Comparison of ENCODE assay signal across 21 cellular contexts in genomic region chrX:41178201-41178600, GRCh38.
DNase-seq lines count a peak whose midpoint lies in the region; ATAC-seq, FAIRE-seq and TF ChIP-seq lines count a peak whose summit lies in the region.
"Had no signal": no experiment of that assay in that cellular context is flagged by ENCODE, and none has a peak within 500 bp of the region (broad histone marks: within the 10 kb centered on the region; RNA-seq: fewer than 3 reads in every experiment).

No MANE protein-coding gene starts in this region.

- H3K4me1 ChIP-seq in MM.1S (ENCODE audit: low read length): peaks cover 14% of the 10 kb centered on the region
- H3K4me1 ChIP-seq: SJCRH30, testis had no signal

- no peaks in the 10 kb centered on the region for H3K9me3 ChIP-seq in MM.1S (replicated peaks; ENCODE audit: insufficient read depth, low read length)
- H3K9me3 ChIP-seq: left ventricle myocardium inferior, sigmoid colon, SJCRH30, testis had no signal

- no peak overlapping the region for H2AFZ ChIP-seq in MM.1S (ENCODE audit: low read length)

- no peaks in the 10 kb centered on the region for H3K27me3 Mint-ChIP-seq in activated CD8-positive, alpha-beta T cell treated with anti-CD3 and anti-CD28 coated beads for 36 hours
- no peaks in the 10 kb centered on the region for H3K27me3 Mint-ChIP-seq in activated CD8-positive, alpha-beta T cell treated with anti-CD3 and anti-CD28 coated beads, Interleukin-2, amount 10 ng/mL, durations not matched to agents 7 days and 5 days (ENCODE audit: low read depth)
- H3K27me3 Mint-ChIP-seq: activated CD4-positive, alpha-beta T cell treated with anti-CD3 and anti-CD28 coated beads, Interleukin-2, amount 10 ng/mL, durations not matched to agents 24 days and 14 days had no signal

- no peak overlapping the region for H3K27ac ChIP-seq in MM.1S (ENCODE audit: low read length)
- H3K27ac ChIP-seq: left ventricle myocardium inferior, sigmoid colon, SJCRH30, testis had no signal

- peak; percentile 82 for FAIRE-seq in GM18507 (lab: Jason Lieb, UNC)
- FAIRE-seq: endometrium had no signal

- H3K4me1 Mint-ChIP-seq in activated CD8-positive, alpha-beta T cell treated with anti-CD3 and anti-CD28 coated beads for 36 hours (ENCODE audit: low read depth): peaks cover 36% of the 10 kb centered on the region
- H3K4me1 Mint-ChIP-seq in activated CD8-positive, alpha-beta T cell treated with anti-CD3 and anti-CD28 coated beads, Interleukin-2, amount 10 ng/mL, durations not matched to agents 7 days and 5 days (ENCODE audit: low read depth): peaks cover 34% of the 10 kb centered on the region

- no peak overlapping the region for H3K27ac Mint-ChIP-seq in activated CD8-positive, alpha-beta T cell treated with anti-CD3 and anti-CD28 coated beads for 36 hours
- no peak overlapping the region for H3K27ac Mint-ChIP-seq in activated CD8-positive, alpha-beta T cell treated with anti-CD3 and anti-CD28 coated beads, Interleukin-2, amount 10 ng/mL, durations not matched to agents 7 days and 5 days
- H3K27ac Mint-ChIP-seq: activated CD4-positive, alpha-beta T cell treated with anti-CD3 and anti-CD28 coated beads, Interleukin-2, amount 10 ng/mL, durations not matched to agents 24 days and 14 days; activated T-helper 1 cell treated with anti-CD3 and anti-CD28 coated beads, Interleukin-12 subunit alpha, Interleukin-12 subunit beta, Interleukin-2, Interleukin-4 antibody, amounts not matched to agents 30 ng/mL and 10 ng/mL and 1 ng/mL, durations not matched to agents 14 hours and 24 hours and 36 hours had no signal

- no peaks in the 10 kb centered on the region for H3K27me3 ChIP-seq in MM.1S (replicated peaks; ENCODE audit: insufficient read depth, low read length)
- H3K27me3 ChIP-seq: sigmoid colon, SJCRH30, testis had no signal

- ATAC-seq in activated CD8-positive, alpha-beta T cell treated with anti-CD3 and anti-CD28 coated beads for 36 hours: no peak
- no peak for ATAC-seq in activated CD8-positive, alpha-beta T cell treated with anti-CD3 and anti-CD28 coated beads, Interleukin-2, amount 10 ng/mL, durations not matched to agents 7 days and 5 days
- ATAC-seq in HG02870 (IDR thresholded peaks at IDR 0.05; ENCODE audit: unreplicated experiment) (no peak), HG02840 (IDR thresholded peaks at IDR 0.05; ENCODE audit: low FRiP score, unreplicated experiment) (no peak)

- intact Hi-C loops in activated CD8-positive, alpha-beta T cell treated with anti-CD3 and anti-CD28 coated beads for 36 hours (cut with micrococcal nuclease): no loop called here

- DNase-seq in activated CD8-positive, alpha-beta T cell treated with anti-CD3 and anti-CD28 coated beads for 36 hours: peak; percentile 27
- DNase-seq in activated CD8-positive, alpha-beta T cell treated with anti-CD3 and anti-CD28 coated beads, Interleukin-2, amount 10 ng/mL, durations not matched to agents 7 days and 5 days: no peak
- no peak for DNase-seq in GM18507 (ENCODE audit: extremely low spot score, insufficient read length, low read depth)
- DNase-seq in MM.1S: peak; percentile 40
- DNase-seq in kidney tubule cell (ENCODE audit: low spot score): peak; percentile 38
- no peak for DNase-seq in NCI-H1436 (lab: John Stamatoyannopoulos, UW)
- DNase-seq: activated CD4-positive, alpha-beta T cell treated with anti-CD3 and anti-CD28 coated beads, Interleukin-2, amount 10 ng/mL, durations not matched to agents 24 days and 14 days; aorta; Kasumi-1; left ventricle myocardium inferior; NCI-H1417 treated with DMSO at 0.1 percent for 48 hours; NCI-H446; sigmoid colon; SJCRH30; stimulated activated CD4-positive, alpha-beta T cell treated with anti-CD3 and anti-CD28 coated beads, Interleukin-2, amount 100 ng/mL, for 48 hours; T1000; testis had no signal

- H3K4me3 Mint-ChIP-seq in activated CD8-positive, alpha-beta T cell treated with anti-CD3 and anti-CD28 coated beads for 36 hours: no peak overlapping the region
- no peak overlapping the region for H3K4me3 Mint-ChIP-seq in activated CD8-positive, alpha-beta T cell treated with anti-CD3 and anti-CD28 coated beads, Interleukin-2, amount 10 ng/mL, durations not matched to agents 7 days and 5 days
- H3K4me3 Mint-ChIP-seq: activated CD4-positive, alpha-beta T cell treated with anti-CD3 and anti-CD28 coated beads, Interleukin-2, amount 10 ng/mL, durations not matched to agents 24 days and 14 days; activated T-helper 1 cell treated with anti-CD3 and anti-CD28 coated beads, Interleukin-12 subunit alpha, Interleukin-12 subunit beta, Interleukin-2, Interleukin-4 antibody, amounts not matched to agents 30 ng/mL and 10 ng/mL and 1 ng/mL, durations not matched to agents 14 hours and 24 hours and 36 hours had no signal

- H3K4me3 ChIP-seq in MM.1S (ENCODE audit: low read length): no peak overlapping the region
- H3K4me3 ChIP-seq: left ventricle myocardium inferior, sigmoid colon, SJCRH30, testis had no signal

- no peaks in the 10 kb centered on the region for H3K36me3 ChIP-seq in MM.1S (replicated peaks; ENCODE audit: insufficient read depth, low read length)
- H3K36me3 ChIP-seq: left ventricle myocardium inferior, sigmoid colon, SJCRH30 had no signal

- POLR2A ChIA-PET in activated CD8-positive, alpha-beta T cell treated with anti-CD3 and anti-CD28 coated beads for 36 hours (lab: Charles Lee): no interaction called here
- POLR2A ChIA-PET in activated CD8-positive, alpha-beta T cell treated with anti-CD3 and anti-CD28 coated beads, Interleukin-2, amount 10 ng/mL, durations not matched to agents 7 days and 5 days (lab: Charles Lee): no interaction called here

- CTCF ChIA-PET in activated CD8-positive, alpha-beta T cell treated with anti-CD3 and anti-CD28 coated beads for 36 hours (lab: Charles Lee): no interaction called here
- CTCF ChIA-PET in activated CD8-positive, alpha-beta T cell treated with anti-CD3 and anti-CD28 coated beads, Interleukin-2, amount 10 ng/mL, durations not matched to agents 7 days and 5 days (lab: Charles Lee): no interaction called here

- peaks cover 25% of the 10 kb centered on the region for H3K36me3 Mint-ChIP-seq in activated CD8-positive, alpha-beta T cell treated with anti-CD3 and anti-CD28 coated beads for 36 hours (ENCODE audit: low read depth)
- H3K36me3 Mint-ChIP-seq in activated CD8-positive, alpha-beta T cell treated with anti-CD3 and anti-CD28 coated beads, Interleukin-2, amount 10 ng/mL, durations not matched to agents 7 days and 5 days (ENCODE audit: low read depth): peaks cover 37% of the 10 kb centered on the region

- peaks cover 5% of the 10 kb centered on the region; the same call in 1 of the 2 replicates for H3F3A ChIP-seq in MM.1S (ENCODE audit: insufficient read depth, low read length)

- no peak overlapping the region for H3K4me2 ChIP-seq in MM.1S (ENCODE audit: low read depth, low read length)

- no peaks in the 10 kb centered on the region for H4K20me1 ChIP-seq in MM.1S (ENCODE audit: insufficient read depth, low read length)

- H3K79me2 ChIP-seq in MM.1S (ENCODE audit: low read length): peaks cover 10% of the 10 kb centered on the region

- TF ChIP-seq CTCF in activated CD8-positive, alpha-beta T cell treated with anti-CD3 and anti-CD28 coated beads for 36 hours (IDR thresholded peaks at IDR 0.05): no peak
- TF ChIP-seq CTCF in MM.1S (IDR thresholded peaks at IDR 0.05; ENCODE audit: low read length): no peak

- H3K9ac ChIP-seq in MM.1S (ENCODE audit: low read length): no peak overlapping the region

- H3K9me2 ChIP-seq in MM.1S (replicated peaks; ENCODE audit: insufficient read depth, low read length): no peaks in the 10 kb centered on the region

- no peaks in the 10 kb centered on the region for H3K9me3 Mint-ChIP-seq in activated CD8-positive, alpha-beta T cell treated with anti-CD3 and anti-CD28 coated beads for 36 hours
- H3K9me3 Mint-ChIP-seq in activated CD8-positive, alpha-beta T cell treated with anti-CD3 and anti-CD28 coated beads, Interleukin-2, amount 10 ng/mL, durations not matched to agents 7 days and 5 days (ENCODE audit: insufficient read depth): no peaks in the 10 kb centered on the region
- H3K9me3 Mint-ChIP-seq: activated CD4-positive, alpha-beta T cell treated with anti-CD3 and anti-CD28 coated beads, Interleukin-2, amount 10 ng/mL, durations not matched to agents 24 days and 14 days; activated T-helper 1 cell treated with anti-CD3 and anti-CD28 coated beads, Interleukin-12 subunit alpha, Interleukin-12 subunit beta, Interleukin-2, Interleukin-4 antibody, amounts not matched to agents 30 ng/mL and 10 ng/mL and 1 ng/mL, durations not matched to agents 14 hours and 24 hours and 36 hours had no signal

Comparison
In these comparisons a context has a peak if more than half of its experiments do, and no peak if none do; other contexts are left out.
1. DNase-seq: peak in activated CD8-positive, alpha-beta T cell treated with anti-CD3 and anti-CD28 coated beads for 36 hours (single experiment), MM.1S (single experiment) and kidney tubule cell (single experiment); none in activated CD8-positive, alpha-beta T cell treated with anti-CD3 and anti-CD28 coated beads, Interleukin-2, amount 10 ng/mL, durations not matched to agents 7 days and 5 days (single experiment), GM18507 (single experiment) and NCI-H1436 (single experiment).